27 cellular contexts compared by ENCODE assay signal in genomic region chr3:183279371-183279770, GRCh38.
"Had no signal": no experiment of that assay in that cellular context is flagged by ENCODE, and none has a peak within 500 bp of the region (broad histone marks: within the 10 kb centered on the region; RNA-seq: fewer than 3 reads in every experiment).

No MANE protein-coding gene starts in this region.

- H3K36me3 Mint-ChIP-seq: natural killer cell had no signal

- H3K9me3 Mint-ChIP-seq: activated CD4-positive, alpha-beta T cell treated with anti-CD3 and anti-CD28 coated beads, Interleukin-2, amount 10 ng/mL, durations not matched to agents 7 days and 5 days; activated naive CD4-positive, alpha-beta T cell treated with anti-CD3 and anti-CD28 coated beads, Interleukin-2, amount 50 U/mL, for 24 hours; activated T-helper 1 cell treated with anti-CD3 and anti-CD28 coated beads, Interleukin-12 subunit alpha, Interleukin-12 subunit beta, Interleukin-2, Interleukin-4 antibody, amounts not matched to agents 30 ng/mL and 10 ng/mL and 1 ng/mL, durations not matched to agents 14 hours and 24 hours and 36 hours; brain; effector memory CD8-positive, alpha-beta T cell; natural killer cell; stimulated activated naive B cell treated with anti-CD40 and anti-IgM and Interleukin-4, amounts not matched to agents 10 μg/mL and 1 μg/mL and 100 μg/mL, for 72 hours had no signal

- H3K27ac Mint-ChIP-seq: activated CD4-positive, alpha-beta T cell treated with anti-CD3 and anti-CD28 coated beads, Interleukin-2, amount 10 ng/mL, durations not matched to agents 7 days and 5 days; activated CD8-positive, alpha-beta T cell treated with anti-CD3 and anti-CD28 coated beads, Interleukin-2, amount 10 ng/mL, durations not matched to agents 7 days and 5 days; activated naive CD4-positive, alpha-beta T cell treated with anti-CD3 and anti-CD28 coated beads, Interleukin-2, amount 50 U/mL, for 24 hours; activated T-helper 1 cell treated with anti-CD3 and anti-CD28 coated beads, Interleukin-12 subunit alpha, Interleukin-12 subunit beta, Interleukin-2, Interleukin-4 antibody, amounts not matched to agents 30 ng/mL and 10 ng/mL and 1 ng/mL, durations not matched to agents 14 hours and 24 hours and 36 hours; effector memory CD8-positive, alpha-beta T cell; natural killer cell; stimulated activated naive B cell treated with anti-CD40 and anti-IgM and Interleukin-4, amounts not matched to agents 10 μg/mL and 1 μg/mL and 100 μg/mL, for 72 hours; type B pancreatic cell had no signal

- H3K4me2 ChIP-seq: smooth muscle cell had no signal

- H3K4me1 ChIP-seq: sigmoid colon had no signal

- H3K27me3 ChIP-seq: sigmoid colon, testis, vagina had no signal

- H3K4me1 Mint-ChIP-seq: natural killer cell had no signal

- H3K27me3 Mint-ChIP-seq: activated CD4-positive, alpha-beta T cell treated with anti-CD3 and anti-CD28 coated beads, Interleukin-2, amount 10 ng/mL, durations not matched to agents 7 days and 5 days; activated naive CD4-positive, alpha-beta T cell treated with anti-CD3 and anti-CD28 coated beads, Interleukin-2, amount 50 U/mL, for 24 hours; brain; effector memory CD8-positive, alpha-beta T cell; stimulated activated naive B cell treated with anti-CD40 and anti-IgM and Interleukin-4, amounts not matched to agents 10 μg/mL and 1 μg/mL and 100 μg/mL, for 72 hours; type B pancreatic cell had no signal

- DNase-seq: activated CD4-positive, alpha-beta T cell treated with anti-CD3 and anti-CD28 coated beads, Interleukin-2, amount 10 ng/mL, durations not matched to agents 7 days and 5 days; activated CD4-positive, CD25-positive, alpha-beta regulatory T cell treated with anti-CD3 and anti-CD28 coated beads, Interleukin-2, amount 50 U/mL, for 72 hours; activated CD8-positive, alpha-beta T cell treated with anti-CD3 and anti-CD28 coated beads, Interleukin-2, amount 10 ng/mL, durations not matched to agents 7 days and 5 days; activated gamma-delta T cell; aorta; caudate nucleus; dermis blood vessel endothelial cell; effector memory CD8-positive, alpha-beta T cell; foreskin melanocyte; hippocampal formation; left ventricle myocardium inferior; midbrain; natural killer cell; retina; sigmoid colon; stimulated activated CD4-positive, alpha-beta T cell treated with anti-CD3 and anti-CD28 coated beads, Interleukin-15, amount 100 ng/mL, for 24 hours; stimulated activated CD4-positive, alpha-beta T cell treated with anti-CD3 and anti-CD28 coated beads, Interleukin-2, amount 100 ng/mL, for 48 hours; stimulated activated CD8-positive, alpha-beta memory T cell treated with anti-CD3 and anti-CD28 coated beads, Interleukin-4, amount 100 ng/mL, for 48 hours; stimulated activated naive B cell treated with anti-CD40 and anti-IgM and Interleukin-4, amounts not matched to agents 10 μg/mL and 1 μg/mL and 100 μg/mL, for 72 hours; testis had no signal

- H3K27ac ChIP-seq: left ventricle myocardium inferior, sigmoid colon, testis, vagina, VCaP had no signal

- H3K36me3 ChIP-seq: left ventricle myocardium inferior, sigmoid colon, vagina had no signal

- H3K4me3 ChIP-seq: left ventricle myocardium inferior, sigmoid colon, smooth muscle cell, testis, vagina had no signal

- H3K9me3 ChIP-seq: left ventricle myocardium inferior, sigmoid colon, testis, vagina had no signal

- H3K4me3 Mint-ChIP-seq: activated CD4-positive, alpha-beta T cell treated with anti-CD3 and anti-CD28 coated beads, Interleukin-2, amount 10 ng/mL, durations not matched to agents 7 days and 5 days; activated CD8-positive, alpha-beta T cell treated with anti-CD3 and anti-CD28 coated beads, Interleukin-2, amount 10 ng/mL, durations not matched to agents 7 days and 5 days; activated naive CD4-positive, alpha-beta T cell treated with anti-CD3 and anti-CD28 coated beads, Interleukin-2, amount 50 U/mL, for 24 hours; activated T-helper 1 cell treated with anti-CD3 and anti-CD28 coated beads, Interleukin-12 subunit alpha, Interleukin-12 subunit beta, Interleukin-2, Interleukin-4 antibody, amounts not matched to agents 30 ng/mL and 10 ng/mL and 1 ng/mL, durations not matched to agents 14 hours and 24 hours and 36 hours; brain; effector memory CD8-positive, alpha-beta T cell; natural killer cell; stimulated activated naive B cell treated with anti-CD40 and anti-IgM and Interleukin-4, amounts not matched to agents 10 μg/mL and 1 μg/mL and 100 μg/mL, for 72 hours; type B pancreatic cell had no signal
